21 cellular contexts compared by ENCODE assay signal in the genomic region with DNA sequence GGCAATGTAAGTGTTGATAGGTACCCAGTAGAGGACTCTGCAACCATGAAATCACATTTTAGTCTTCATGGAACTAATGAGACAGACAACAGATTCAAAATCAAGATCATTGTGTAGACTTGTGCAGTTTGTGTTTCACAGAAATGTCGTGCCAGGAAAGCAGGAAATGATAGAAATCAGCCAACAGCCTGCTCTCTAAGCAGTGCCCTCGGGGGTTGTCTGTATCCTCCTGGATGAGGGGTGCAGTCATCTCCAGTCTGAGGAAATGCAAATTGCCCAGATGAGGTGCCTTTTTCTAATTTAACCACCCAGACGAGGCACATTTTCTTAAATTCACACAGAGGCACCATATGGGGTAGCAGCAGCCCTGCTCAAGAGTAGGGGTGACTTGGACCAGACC.
"Had no signal": no experiment of that assay in that cellular context is flagged by ENCODE, and none has a peak within 500 bp of the region (broad histone marks: within the 10 kb centered on the region; RNA-seq: fewer than 3 reads in every experiment).

No MANE protein-coding gene starts in this region.

- H3K36me3 ChIP-seq: gastrocnemius medialis, sigmoid colon, spleen, tibial artery, upper lobe of right lung, uterus had no signal

- H3K9me3 ChIP-seq: gastrocnemius medialis, psoas muscle, sigmoid colon, spleen, testis, tibial artery, upper lobe of right lung, uterus had no signal

- H3K27me3 ChIP-seq: dorsolateral prefrontal cortex, gastrocnemius medialis, sigmoid colon, spleen, testis, tibial artery, upper lobe of right lung, uterus had no signal

- H3K27ac ChIP-seq: gastrocnemius medialis, psoas muscle, sigmoid colon, spleen, testis, tibial artery, upper lobe of right lung, uterus had no signal

- ATAC-seq: gastrocnemius medialis; left lobe of liver; naive thymus-derived CD4-positive, alpha-beta T cell; psoas muscle; right cardiac atrium; stimulated activated memory B cell treated with anti-CD40 and anti-IgM and Interleukin-4, amounts not matched to agents 10 μg/mL and 1 μg/mL and 100 μg/mL, for 72 hours; stimulated activated naive CD8-positive, alpha-beta T cell treated with anti-CD3 and anti-CD28 coated beads, Interleukin-15, Interleukin-2, amounts not matched to agents 100 U/mL and 50 U/mL, for 24 hours; upper lobe of right lung had no signal

- DNase-seq: dorsolateral prefrontal cortex; effector CD4-positive, alpha-beta T cell; gastrocnemius medialis; head of caudate nucleus; midbrain; naive thymus-derived CD4-positive, alpha-beta T cell; nucleus accumbens; psoas muscle; right cardiac atrium; sigmoid colon; spleen; stimulated activated CD4-positive, alpha-beta T cell treated with anti-CD3 and anti-CD28 coated beads, Interleukin-4, amount 100 ng/mL, for 4 hours; stimulated activated naive CD8-positive, alpha-beta T cell treated with anti-CD3 and anti-CD28 coated beads, Interleukin-15, Interleukin-2, amounts not matched to agents 100 U/mL and 50 U/mL, for 24 hours; substantia nigra; testis; tibial artery; upper lobe of right lung; uterus had no signal

- H3K4me1 ChIP-seq: gastrocnemius medialis, psoas muscle, sigmoid colon, spleen, testis, tibial artery, upper lobe of right lung, uterus had no signal

- H3K4me3 ChIP-seq: dorsolateral prefrontal cortex, gastrocnemius medialis, lung, psoas muscle, sigmoid colon, spleen, testis, tibial artery, upper lobe of right lung, uterus had no signal
